Comparison of ENCODE assay signal across 8 cellular contexts in the genomic region with DNA sequence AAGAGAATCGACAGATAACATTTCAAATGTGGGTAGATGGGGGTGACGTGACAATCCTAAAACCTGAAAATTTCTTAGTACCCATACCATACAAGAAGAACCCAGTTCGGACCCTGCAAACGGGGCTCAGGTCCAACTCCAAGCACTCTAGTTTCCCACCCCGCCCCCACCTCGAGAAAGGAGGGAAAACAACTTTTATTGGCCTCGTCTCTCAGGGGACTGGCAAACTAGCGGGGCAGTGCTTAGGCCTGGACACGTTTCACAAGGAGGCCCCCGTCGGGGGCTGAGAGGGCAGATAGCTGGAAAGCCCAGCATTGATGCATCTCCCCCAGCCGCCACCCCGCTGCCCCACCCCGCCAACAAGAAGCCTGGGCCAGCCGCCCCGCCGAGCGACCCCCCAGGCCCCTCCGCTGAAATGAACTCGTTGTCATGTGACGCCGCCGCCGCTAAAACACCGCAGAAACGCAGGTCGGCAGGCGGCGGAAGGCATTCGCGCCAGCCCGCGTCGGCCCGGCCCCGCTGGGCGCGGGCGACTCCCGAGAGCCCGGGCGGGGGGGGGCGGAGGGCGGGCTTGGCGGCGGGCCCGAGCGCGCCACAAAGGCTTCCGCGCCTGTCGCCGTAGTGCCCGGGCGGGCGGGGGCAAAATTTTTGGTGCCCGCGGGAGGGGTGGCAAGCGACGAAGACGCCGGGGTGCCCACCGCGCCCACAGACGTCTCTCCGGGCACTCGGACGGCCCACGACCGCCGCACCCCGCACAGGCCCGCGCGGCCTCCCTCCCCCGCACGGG. TPM values are rescaled to one million over a fixed set of nuclear protein-coding genes. Genes with fewer than 3 reads are reported as not detected.
DNase-seq lines count a peak whose midpoint lies in the region; ATAC-seq and TF ChIP-seq lines count a peak whose summit lies in the region.

No MANE protein-coding gene starts in this region.

- peak overlapping the region; percentile 100 for H3K27ac ChIP-seq in 22Rv1

- H3K9me3 Mint-ChIP-seq in mesothelial cell of epicardium, result no peaks in the 10 kb centered on the region

- peak overlapping the region; percentile 94 for H3K9ac ChIP-seq in NT2/D1 (ENCODE audit: insufficient read length, low read depth)
- H3K9ac ChIP-seq in endocrine pancreas (ENCODE audit: control insufficient read depth, insufficient read depth, low read length), result peak overlapping the region; percentile 65

- no peaks in the 10 kb centered on the region for H3K27me3 ChIP-seq in NT2/D1 (ENCODE audit: insufficient read depth, insufficient read length)
- H3K27me3 ChIP-seq in endocrine pancreas (ENCODE audit: control insufficient read depth, insufficient read depth, low read length), result no peaks in the 10 kb centered on the region

- H3K4me1 Mint-ChIP-seq in mesothelial cell of epicardium, result peaks cover 42% of the 10 kb centered on the region

- DNase-seq in HK-2 (ENCODE audit: unreplicated experiment) (peak; percentile 84), NT2/D1 (ENCODE audit: low read depth, low spot score) (peak; percentile 50), mesothelial cell of epicardium (ENCODE audit: low spot score in 2 of 2, unreplicated experiment in 2 of 2) (peak; percentile 53 to 72)
- peak; percentile 17 for DNase-seq in activated CD8-positive, alpha-beta memory T cell treated with anti-CD3 and anti-CD28 coated beads, Interleukin-2, amount 50 U/mL, for 24 hours (ENCODE audit: extremely low read depth)
- peak; percentile 21 to 49 for DNase-seq in stimulated activated CD8-positive, alpha-beta memory T cell treated with anti-CD3 and anti-CD28 coated beads, Interleukin-15, amount 100 ng/mL, for 4 hours (ENCODE audit: low read depth in 2 of 2)

- ATAC-seq in GM18907 (IDR thresholded peaks at IDR 0.05; ENCODE audit: unreplicated experiment), result peak; percentile 22

- TF ChIP-seq CTCF in 22Rv1 (IDR thresholded peaks at IDR 0.05), result no peak
- no peak for TF ChIP-seq CTCF in mesothelial cell of epicardium (IDR thresholded peaks at IDR 0.05; ENCODE audit: unreplicated experiment)

- H3K4me3 Mint-ChIP-seq in mesothelial cell of epicardium, result peak overlapping the region; percentile 88

- H3K27me3 Mint-ChIP-seq in mesothelial cell of epicardium (ENCODE audit: low read depth), result no peaks in the 10 kb centered on the region

- H3K27ac Mint-ChIP-seq in mesothelial cell of epicardium, result peak overlapping the region; percentile 96

- peak overlapping the region; percentile 62 for H3K4me3 ChIP-seq in NT2/D1 (ENCODE audit: insufficient read length, low read depth)
- peak overlapping the region; percentile 97 for H3K4me3 ChIP-seq in endocrine pancreas (ENCODE audit: control insufficient read depth, insufficient read depth, low read length)

- H3K36me3 ChIP-seq in NT2/D1 (ENCODE audit: insufficient read depth, insufficient read length, low read length) (no peaks in the 10 kb centered on the region), endocrine pancreas (ENCODE audit: control insufficient read depth, insufficient read depth, low read length) (no peaks in the 10 kb centered on the region)

- no peaks in the 10 kb centered on the region for H3K36me3 Mint-ChIP-seq in mesothelial cell of epicardium

- no peaks in the 10 kb centered on the region for H3K9me3 ChIP-seq in NT2/D1 (ENCODE audit: insufficient read depth, low read length)
- H3K9me3 ChIP-seq in endocrine pancreas (ENCODE audit: control insufficient read depth, low read length), result no peaks in the 10 kb centered on the region

- H3K4me1 ChIP-seq in NT2/D1 (ENCODE audit: insufficient read depth, insufficient read length) (peaks cover 3% of the 10 kb centered on the region), endocrine pancreas (ENCODE audit: control insufficient read depth, insufficient read depth, low read length) (peaks cover 6% of the 10 kb centered on the region)

RNA-seq across cellular contexts. Expression of a gene that starts 0.7 kb away (rescaled TPM):
- 49.0 to 52.6 TPM (median 51.8 TPM) in 3 replicates for total RNA-seq in mesothelial cell of epicardium

Comparison
In these comparisons a context has a peak if more than half of its experiments do, and no peak if none do; other contexts are left out.
1. Peak in every context shown above with its lines: DNase-seq, ATAC-seq, H3K4me3 ChIP-seq and H3K27ac ChIP-seq.
2. DNase-seq: peak in every context shown above with its lines; median percentile 84 in HK-2; 62 in mesothelial cell of epicardium; 50 in NT2/D1; 35 in stimulated activated CD8-positive, alpha-beta memory T cell treated with anti-CD3 and anti-CD28 coated beads, Interleukin-15, amount 100 ng/mL, for 4 hours; 17 in activated CD8-positive, alpha-beta memory T cell treated with anti-CD3 and anti-CD28 coated beads, Interleukin-2, amount 50 U/mL, for 24 hours.